ENCODE assay signal across 1 cellular context in the genomic region with DNA sequence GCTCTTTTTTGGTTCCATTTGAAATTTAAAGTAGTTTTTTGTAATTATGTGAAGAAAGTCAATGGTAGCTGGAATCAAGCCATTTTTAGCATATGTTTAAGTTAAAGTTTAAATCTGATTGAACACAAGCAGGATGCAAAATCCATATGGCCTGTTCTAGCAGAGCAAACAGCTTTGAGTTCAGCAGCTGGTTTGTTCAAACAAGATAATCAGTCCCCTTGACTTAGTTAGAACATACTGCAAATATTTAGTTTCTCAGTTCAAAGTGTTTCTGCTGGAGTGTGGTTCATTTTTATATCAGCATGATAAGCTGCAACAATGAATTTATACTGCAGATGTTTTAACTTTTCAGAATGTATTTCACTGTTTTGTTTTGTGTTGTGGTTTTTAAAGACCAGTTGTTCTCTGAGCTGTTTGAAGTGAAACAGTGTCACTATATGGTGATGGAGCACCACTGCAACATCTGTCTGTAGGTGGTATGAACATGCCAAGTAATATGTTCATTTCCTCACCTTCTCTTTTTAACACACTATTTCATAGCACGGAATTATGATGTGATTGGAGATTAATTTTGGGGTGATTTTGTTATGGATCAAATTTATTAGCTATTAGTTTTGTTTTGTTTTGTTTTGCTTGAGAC.
A peak's percentile ranks its signal among the peaks of the same experiment; 100 is the strongest.
TF ChIP-seq lines count a peak whose summit lies in the region.

No MANE protein-coding gene starts in this region.

TF ChIP-seq in HepG2, 621 proteins besides CTCF, POLR2A, EP300 and RAD21 (continued from another document):
- TF ChIP-seq ZNF747 (CRISPR knock-in tag; IDR thresholded peaks at IDR 0.05; ENCODE audit: borderline replicate concordance): no peak
- TF ChIP-seq RBM39 (IDR thresholded peaks at IDR 0.05; ENCODE audit: low read depth, low read length, poor library complexity, severe bottlenecking): no peak
- TF ChIP-seq ZNF547 (CRISPR knock-in tag; IDR thresholded peaks at IDR 0.05): no peak
- TF ChIP-seq CENPT (CRISPR knock-in tag; IDR thresholded peaks at IDR 0.05; ENCODE audit: low read depth): no peak
- no peak for TF ChIP-seq FLYWCH1 (CRISPR knock-in tag; IDR thresholded peaks at IDR 0.05)
- TF ChIP-seq ZNF329 (CRISPR knock-in tag; IDR thresholded peaks at IDR 0.05; ENCODE audit: low read depth): no peak
- TF ChIP-seq, protein P1, sequence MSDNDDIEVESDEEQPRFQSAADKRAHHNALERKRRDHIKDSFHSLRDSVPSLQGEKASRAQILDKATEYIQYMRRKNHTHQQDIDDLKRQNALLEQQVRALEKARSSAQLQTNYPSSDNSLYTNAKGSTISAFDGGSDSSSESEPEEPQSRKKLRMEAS (IDR thresholded peaks at IDR 0.05): peak; percentile 40; the same call in 1 of the 2 replicates
- TF ChIP-seq TARDBP (CRISPR knock-in tag; IDR thresholded peaks at IDR 0.05): peak; percentile 41; the same call in 1 of the 2 replicates
- TF ChIP-seq, protein P2, sequence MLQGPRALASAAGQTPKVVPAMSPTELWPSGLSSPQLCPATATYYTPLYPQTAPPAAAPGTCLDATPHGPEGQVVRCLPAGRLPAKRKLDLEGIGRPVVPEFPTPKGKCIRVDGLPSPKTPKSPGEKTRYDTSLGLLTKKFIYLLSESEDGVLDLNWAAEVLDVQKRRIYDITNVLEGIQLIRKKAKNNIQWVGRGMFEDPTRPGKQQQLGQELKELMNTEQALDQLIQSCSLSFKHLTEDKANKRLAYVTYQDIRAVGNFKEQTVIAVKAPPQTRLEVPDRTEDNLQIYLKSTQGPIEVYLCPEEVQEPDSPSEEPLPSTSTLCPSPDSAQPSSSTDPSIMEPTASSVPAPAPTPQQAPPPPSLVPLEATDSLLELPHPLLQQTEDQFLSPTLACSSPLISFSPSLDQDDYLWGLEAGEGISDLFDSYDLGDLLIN (CRISPR knock-in tag; IDR thresholded peaks at IDR 0.05; ENCODE audit: borderline replicate concordance): no peak
- peak; percentile 61; the same call in 1 of the 2 replicates for TF ChIP-seq RARA (CRISPR knock-in tag; IDR thresholded peaks at IDR 0.05)
- no peak for TF ChIP-seq KLF9 (CRISPR knock-in tag; IDR thresholded peaks at IDR 0.05; ENCODE audit: low read depth)
- TF ChIP-seq, protein P3, sequence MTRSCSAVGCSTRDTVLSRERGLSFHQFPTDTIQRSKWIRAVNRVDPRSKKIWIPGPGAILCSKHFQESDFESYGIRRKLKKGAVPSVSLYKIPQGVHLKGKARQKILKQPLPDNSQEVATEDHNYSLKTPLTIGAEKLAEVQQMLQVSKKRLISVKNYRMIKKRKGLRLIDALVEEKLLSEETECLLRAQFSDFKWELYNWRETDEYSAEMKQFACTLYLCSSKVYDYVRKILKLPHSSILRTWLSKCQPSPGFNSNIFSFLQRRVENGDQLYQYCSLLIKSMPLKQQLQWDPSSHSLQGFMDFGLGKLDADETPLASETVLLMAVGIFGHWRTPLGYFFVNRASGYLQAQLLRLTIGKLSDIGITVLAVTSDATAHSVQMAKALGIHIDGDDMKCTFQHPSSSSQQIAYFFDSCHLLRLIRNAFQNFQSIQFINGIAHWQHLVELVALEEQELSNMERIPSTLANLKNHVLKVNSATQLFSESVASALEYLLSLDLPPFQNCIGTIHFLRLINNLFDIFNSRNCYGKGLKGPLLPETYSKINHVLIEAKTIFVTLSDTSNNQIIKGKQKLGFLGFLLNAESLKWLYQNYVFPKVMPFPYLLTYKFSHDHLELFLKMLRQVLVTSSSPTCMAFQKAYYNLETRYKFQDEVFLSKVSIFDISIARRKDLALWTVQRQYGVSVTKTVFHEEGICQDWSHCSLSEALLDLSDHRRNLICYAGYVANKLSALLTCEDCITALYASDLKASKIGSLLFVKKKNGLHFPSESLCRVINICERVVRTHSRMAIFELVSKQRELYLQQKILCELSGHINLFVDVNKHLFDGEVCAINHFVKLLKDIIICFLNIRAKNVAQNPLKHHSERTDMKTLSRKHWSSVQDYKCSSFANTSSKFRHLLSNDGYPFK (CRISPR knock-in tag; IDR thresholded peaks at IDR 0.05; ENCODE audit: borderline replicate concordance): no peak
- TF ChIP-seq, protein P4, sequence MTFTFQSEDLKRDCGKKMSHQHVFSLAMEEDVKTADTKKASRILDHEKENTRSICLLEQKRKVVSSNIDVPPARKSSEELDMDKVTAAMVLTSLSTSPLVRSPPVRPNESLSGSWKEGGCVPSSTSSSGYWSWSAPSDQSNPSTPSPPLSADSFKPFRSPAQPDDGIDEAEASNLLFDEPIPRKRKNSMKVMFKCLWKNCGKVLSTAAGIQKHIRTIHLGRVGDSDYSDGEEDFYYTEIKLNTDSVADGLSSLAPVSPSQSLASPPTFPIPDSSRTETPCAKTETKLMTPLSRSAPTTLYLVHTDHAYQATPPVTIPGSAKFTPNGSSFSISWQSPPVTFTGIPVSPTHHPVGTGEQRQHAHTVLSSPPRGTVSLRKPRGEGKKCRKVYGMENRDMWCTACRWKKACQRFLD (CRISPR knock-in tag; IDR thresholded peaks at IDR 0.05; ENCODE audit: borderline replicate concordance): no peak
- TF ChIP-seq, protein P5, sequence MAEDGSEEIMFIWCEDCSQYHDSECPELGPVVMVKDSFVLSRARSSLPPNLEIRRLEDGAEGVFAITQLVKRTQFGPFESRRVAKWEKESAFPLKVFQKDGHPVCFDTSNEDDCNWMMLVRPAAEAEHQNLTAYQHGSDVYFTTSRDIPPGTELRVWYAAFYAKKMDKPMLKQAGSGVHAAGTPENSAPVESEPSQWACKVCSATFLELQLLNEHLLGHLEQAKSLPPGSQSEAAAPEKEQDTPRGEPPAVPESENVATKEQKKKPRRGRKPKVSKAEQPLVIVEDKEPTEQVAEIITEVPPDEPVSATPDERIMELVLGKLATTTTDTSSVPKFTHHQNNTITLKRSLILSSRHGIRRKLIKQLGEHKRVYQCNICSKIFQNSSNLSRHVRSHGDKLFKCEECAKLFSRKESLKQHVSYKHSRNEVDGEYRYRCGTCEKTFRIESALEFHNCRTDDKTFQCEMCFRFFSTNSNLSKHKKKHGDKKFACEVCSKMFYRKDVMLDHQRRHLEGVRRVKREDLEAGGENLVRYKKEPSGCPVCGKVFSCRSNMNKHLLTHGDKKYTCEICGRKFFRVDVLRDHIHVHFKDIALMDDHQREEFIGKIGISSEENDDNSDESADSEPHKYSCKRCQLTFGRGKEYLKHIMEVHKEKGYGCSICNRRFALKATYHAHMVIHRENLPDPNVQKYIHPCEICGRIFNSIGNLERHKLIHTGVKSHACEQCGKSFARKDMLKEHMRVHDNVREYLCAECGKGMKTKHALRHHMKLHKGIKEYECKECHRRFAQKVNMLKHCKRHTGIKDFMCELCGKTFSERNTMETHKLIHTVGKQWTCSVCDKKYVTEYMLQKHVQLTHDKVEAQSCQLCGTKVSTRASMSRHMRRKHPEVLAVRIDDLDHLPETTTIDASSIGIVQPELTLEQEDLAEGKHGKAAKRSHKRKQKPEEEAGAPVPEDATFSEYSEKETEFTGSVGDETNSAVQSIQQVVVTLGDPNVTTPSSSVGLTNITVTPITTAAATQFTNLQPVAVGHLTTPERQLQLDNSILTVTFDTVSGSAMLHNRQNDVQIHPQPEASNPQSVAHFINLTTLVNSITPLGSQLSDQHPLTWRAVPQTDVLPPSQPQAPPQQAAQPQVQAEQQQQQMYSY (CRISPR knock-in tag; IDR thresholded peaks at IDR 0.05): no peak
- TF ChIP-seq GABPA (IDR thresholded peaks at IDR 0.05; ENCODE audit: low read depth, low read length): no peak
- no peak for TF ChIP-seq GABPA (CRISPR knock-in tag; IDR thresholded peaks at IDR 0.05; ENCODE audit: low read depth)
- 0 out of 2 replicates have a peak, but pooled peaks have one; percentile 53 for TF ChIP-seq ZNF124 (CRISPR knock-in tag; IDR thresholded peaks at IDR 0.05)
- TF ChIP-seq FOSL1 (CRISPR knock-in tag; IDR thresholded peaks at IDR 0.05; ENCODE audit: borderline replicate concordance): no peak
- no peak for TF ChIP-seq KAT2B (IDR thresholded peaks at IDR 0.05; ENCODE audit: borderline replicate concordance, low read depth, low read length)
- no peak for TF ChIP-seq ZNF383 (CRISPR knock-in tag; IDR thresholded peaks at IDR 0.05; ENCODE audit: borderline replicate concordance)
